ENCODE assay signal across 20 cellular contexts in the genomic region with DNA sequence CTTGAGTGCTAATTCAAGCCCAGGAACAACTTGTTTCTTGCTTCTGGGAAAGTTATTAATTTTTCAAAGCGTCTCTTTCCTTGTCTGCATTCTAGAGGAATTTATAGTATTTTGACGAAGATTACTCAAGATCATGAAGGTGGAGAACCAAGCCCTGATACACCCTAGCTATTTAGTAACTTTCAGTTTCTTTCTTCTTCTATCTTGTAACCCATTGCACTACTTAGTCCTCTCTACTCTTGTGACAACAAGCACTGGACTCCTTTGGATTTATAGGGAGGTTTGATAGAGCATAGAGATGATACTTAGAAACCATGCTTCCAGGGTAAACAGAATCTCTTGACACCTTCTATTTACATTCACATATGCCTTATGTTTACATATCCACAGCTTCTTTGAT.
DNase-seq lines count a peak whose midpoint lies in the region; ATAC-seq and TF ChIP-seq lines count a peak whose summit lies in the region.
"Had no signal": no experiment of that assay in that cellular context is flagged by ENCODE, and none has a peak within 500 bp of the region (broad histone marks: within the 10 kb centered on the region; RNA-seq: fewer than 3 reads in every experiment).

No MANE protein-coding gene starts in this region.

- H2AFZ ChIP-seq in OCI-LY3 (ENCODE audit: low read depth, low read length) (0 out of 2 replicates have a peak overlapping the region, but pooled peaks have one; percentile 10), PC-3 (ENCODE audit: low read length) (no peak overlapping the region)

- no peaks in the 10 kb centered on the region for H3K79me2 ChIP-seq in OCI-LY3 (ENCODE audit: low read length)
- no peaks in the 10 kb centered on the region for H3K79me2 ChIP-seq in PC-3 (ENCODE audit: low read length)

- H3K4me3 ChIP-seq in OCI-LY3 (ENCODE audit: low read length): no peak overlapping the region
- H3K4me3 ChIP-seq in mucosa of descending colon: no peak overlapping the region
- H3K4me3 ChIP-seq in lower lobe of right lung: no peak overlapping the region
- H3K4me3 ChIP-seq in PC-3 (ENCODE audit: low read length): no peak overlapping the region
- H3K4me3 ChIP-seq: A549; BLaER1 treated with 17β-estradiol and CSF1 and Interleukin-3, amounts not matched to agents 10 nM and 100 nM; HAP-1 had no signal

- H3K9me3 ChIP-seq in OCI-LY3 (ENCODE audit: insufficient read depth, low read length) (peaks cover 7% of the 10 kb centered on the region; the same call in 1 of the 2 replicates), mucosa of descending colon (peaks cover 10% of the 10 kb centered on the region), lower lobe of right lung (peaks cover 8% of the 10 kb centered on the region), PC-3 (ENCODE audit: low read length) (peaks cover 16% of the 10 kb centered on the region)
- H3K9me3 ChIP-seq: A549, BE2C, HAP-1 had no signal

- intact Hi-C loops in mucosa of descending colon (cut with DNase I, micrococcal nuclease) (no loop called here), lower lobe of right lung (cut with DNase I) (no loop called here), PC-3 (cut with micrococcal nuclease) (no loop called here)

- H3K9ac ChIP-seq in OCI-LY3 (ENCODE audit: low read length) (no peak overlapping the region), PC-3 (ENCODE audit: low read length) (no peak overlapping the region)
- H3K9ac ChIP-seq: BLaER1 treated with 17β-estradiol and CSF1 and Interleukin-3, amounts not matched to agents 10 nM and 100 nM had no signal

- no peak overlapping the region for H3K27ac ChIP-seq in OCI-LY3 (ENCODE audit: low read length)
- H3K27ac ChIP-seq in lower lobe of right lung: no peak overlapping the region
- no peak overlapping the region for H3K27ac ChIP-seq in PC-3 (ENCODE audit: low read length)
- H3K27ac ChIP-seq: A549; BLaER1 treated with 17β-estradiol and CSF1 and Interleukin-3, amounts not matched to agents 10 nM and 100 nM had no signal

- no peaks in the 10 kb centered on the region for H4K20me1 ChIP-seq in OCI-LY3 (ENCODE audit: insufficient read depth, low read length)
- H4K20me1 ChIP-seq in PC-3 (ENCODE audit: low read length): no peaks in the 10 kb centered on the region
- H4K20me1 ChIP-seq: BLaER1 treated with 17β-estradiol and CSF1 and Interleukin-3, amounts not matched to agents 10 nM and 100 nM had no signal

- peak; percentile 54 for DNase-seq in DMS53 (lab: John Stamatoyannopoulos, UW)
- no peak for DNase-seq in mucosa of descending colon
- DNase-seq in lower lobe of right lung: no peak
- DNase-seq in PC-3: no peak
- DNase-seq: 8988T; ACHN; AML-193; BE2C; CD4-positive, alpha-beta T cell; CD8-positive, alpha-beta memory T cell; DMS 273 treated with DMSO at 0.1 percent for 48 hours; DND-41; GOT3; HFFc6 had no signal

- H3K4me2 ChIP-seq in OCI-LY3 (ENCODE audit: low read length): no peak overlapping the region
- no peak overlapping the region for H3K4me2 ChIP-seq in PC-3 (ENCODE audit: low read length)
- H3K4me2 ChIP-seq: A549; BLaER1 treated with 17β-estradiol and CSF1 and Interleukin-3, amounts not matched to agents 10 nM and 100 nM had no signal

- POLR2A ChIA-PET in PC-3 (lab: Charles Lee; ENCODE audit: unreplicated experiment): no interaction called here

- no peaks in the 10 kb centered on the region for H3K27me3 ChIP-seq in OCI-LY3 (ENCODE audit: low read depth, low read length)
- no peaks in the 10 kb centered on the region for H3K27me3 ChIP-seq in lower lobe of right lung (ENCODE audit: low read depth)
- no peaks in the 10 kb centered on the region for H3K27me3 ChIP-seq in PC-3 (ENCODE audit: low read length)
- H3K27me3 ChIP-seq: BE2C; BLaER1 treated with 17β-estradiol and CSF1 and Interleukin-3, amounts not matched to agents 10 nM and 100 nM had no signal

- no TSS peak for BruUV-seq in PC-3 (replicated peaks; lab: Mats Ljungman, UMichigan)

- CTCF ChIA-PET in PC-3 (lab: Charles Lee): no interaction called here

- H3K36me3 ChIP-seq in OCI-LY3 (replicated peaks; ENCODE audit: low read depth, low read length) (peaks cover 17% of the 10 kb centered on the region), mucosa of descending colon (ENCODE audit: low read depth) (no peaks in the 10 kb centered on the region), lower lobe of right lung (no peaks in the 10 kb centered on the region), PC-3 (ENCODE audit: low read depth, low read length) (no peaks in the 10 kb centered on the region)
- H3K36me3 ChIP-seq: BE2C; BLaER1 treated with 17β-estradiol and CSF1 and Interleukin-3, amounts not matched to agents 10 nM and 100 nM; HAP-1 had no signal

- ATAC-seq in GM18867 (IDR thresholded peaks at IDR 0.05; ENCODE audit: unreplicated experiment): peak; percentile 54
- ATAC-seq in mucosa of descending colon: peak; percentile 55
- no peak for ATAC-seq in lower lobe of right lung
- no peak for ATAC-seq in GM21367 (IDR thresholded peaks at IDR 0.05; ENCODE audit: unreplicated experiment)
- no peak for ATAC-seq in PC-3
- ATAC-seq: A549 had no signal

- H3K9me2 ChIP-seq in PC-3 (replicated peaks; ENCODE audit: low read length): no peaks in the 10 kb centered on the region

- TF ChIP-seq CTCF in OCI-LY3 (IDR thresholded peaks at IDR 0.05; ENCODE audit: low read depth, low read length): no peak
- TF ChIP-seq CTCF in mucosa of descending colon (IDR thresholded peaks at IDR 0.05): no peak
- no peak for TF ChIP-seq CTCF in lower lobe of right lung (IDR thresholded peaks at IDR 0.05)
- no peak for TF ChIP-seq CTCF in PC-3 (conservative IDR thresholded peaks at IDR 0.05; ENCODE audit: low read depth, low read length)

- H3F3A ChIP-seq in PC-3 (ENCODE audit: low read length, unreplicated experiment): no peaks in the 10 kb centered on the region

- H3K4me1 ChIP-seq in OCI-LY3 (ENCODE audit: low read length): peaks cover 6% of the 10 kb centered on the region
- no peaks in the 10 kb centered on the region for H3K4me1 ChIP-seq in mucosa of descending colon (ENCODE audit: low read depth)
- no peaks in the 10 kb centered on the region for H3K4me1 ChIP-seq in lower lobe of right lung
- H3K4me1 ChIP-seq in PC-3 (ENCODE audit: insufficient read depth, low read length): no peaks in the 10 kb centered on the region
- H3K4me1 ChIP-seq: A549, BE2C, HAP-1 had no signal

Comparison
In these comparisons a context has a peak if more than half of its experiments do, and no peak if none do; other contexts are left out.
1. ATAC-seq: peak in GM18867 (single experiment) and mucosa of descending colon (single experiment); none in lower lobe of right lung (0 of 2), GM21367 (single experiment) and PC-3 (single experiment).